10 cellular contexts compared by ENCODE assay signal in the genomic region with DNA sequence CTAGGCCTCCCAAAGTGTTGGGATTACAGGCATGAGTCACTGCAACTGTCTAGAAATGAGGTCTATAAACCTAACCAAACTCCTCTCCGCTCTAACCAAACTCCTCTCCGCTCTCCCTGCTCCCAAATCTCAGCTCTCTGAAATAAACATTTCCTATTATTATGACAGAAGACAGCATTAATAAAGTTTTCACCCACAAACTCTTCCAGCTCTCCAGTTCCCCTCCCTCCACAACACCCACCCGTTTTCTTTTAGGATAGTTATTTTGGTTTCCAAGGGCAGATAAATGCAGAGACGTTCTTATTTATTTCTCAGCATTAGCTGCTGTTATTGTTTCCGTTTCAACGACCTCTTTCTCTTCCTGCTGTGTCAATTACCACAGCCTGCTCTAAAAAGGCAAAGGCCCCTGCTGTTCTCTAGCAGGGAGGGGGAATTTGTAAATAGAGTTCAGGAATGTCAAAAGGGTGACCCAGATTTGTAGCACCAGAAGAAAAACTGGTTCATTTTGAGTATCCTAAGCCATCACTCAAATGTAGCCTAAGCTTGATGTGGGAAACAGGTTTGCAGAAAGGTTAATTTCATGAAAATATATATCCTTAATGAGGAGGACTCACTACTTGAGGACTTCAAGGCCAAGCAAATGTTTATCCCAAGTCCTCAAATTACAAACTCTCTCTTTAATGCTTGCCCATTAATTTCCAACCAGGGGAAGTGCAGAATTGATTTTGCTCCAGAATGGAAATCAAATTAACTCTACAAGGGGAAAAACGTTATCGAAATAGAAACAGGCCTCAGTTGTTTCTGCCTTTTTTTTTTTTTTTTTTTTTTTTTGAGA. TPM values are rescaled to one million over a fixed set of nuclear protein-coding genes. Genes with fewer than 3 reads are reported as not detected.
DNase-seq lines count a peak whose midpoint lies in the region; ATAC-seq and TF ChIP-seq lines count a peak whose summit lies in the region.
"Had no signal": no experiment of that assay in that cellular context is flagged by ENCODE, and none has a peak within 500 bp of the region (broad histone marks: within the 10 kb centered on the region; RNA-seq: fewer than 3 reads in every experiment).

No MANE protein-coding gene starts in this region.

- H3K4me1 ChIP-seq in ascending aorta, result peaks cover 0 to 2% of the 10 kb centered on the region in 2 donors
- H3K4me1 ChIP-seq in thyroid gland, result peaks cover 6 to 7% of the 10 kb centered on the region in 2 donors
- peaks cover 4 to 12% (median 6%) of the 10 kb centered on the region in 4 donors for H3K4me1 ChIP-seq in tibial nerve

- ATAC-seq in left lobe of liver, result peak; percentile 82
- no peak for ATAC-seq in GM21526 (IDR thresholded peaks at IDR 0.05; ENCODE audit: low FRiP score, unreplicated experiment)

- H3K36me3 ChIP-seq in ascending aorta (peaks cover 2 to 12% of the 10 kb centered on the region in 2 donors), thyroid gland (peaks cover under 1 to 6% of the 10 kb centered on the region in 2 donors), tibial nerve (peaks cover 0 to 13% (median 0%) of the 10 kb centered on the region in 3 donors)

- TF ChIP-seq POLR2A in thyroid gland (IDR thresholded peaks at IDR 0.05), result no peak
- TF ChIP-seq POLR2A in tibial nerve (IDR thresholded peaks at IDR 0.05), result no peak

- H3K9me3 ChIP-seq in ascending aorta, result no peaks in the 10 kb centered on the region
- no peaks in the 10 kb centered on the region for H3K9me3 ChIP-seq in thyroid gland
- H3K9me3 ChIP-seq in tibial nerve, result no peaks in the 10 kb centered on the region

- H3K4me3 ChIP-seq in ascending aorta (no peak overlapping the region), thyroid gland (replicated peaks in 1 of 3) (no peak overlapping the region), tibial nerve (peak overlapping the region in 1 of 4 donors; percentile 19)

- DNase-seq in NCI-H2029 treated with DMSO at 0.1 percent for 48 hours (lab: John Stamatoyannopoulos, UW), result peak; percentile 35
- DNase-seq in NCI-H2029 (lab: John Stamatoyannopoulos, UW), result no peak
- DNase-seq in ascending aorta (ENCODE audit: low spot score in 2 of 2), result no peak
- DNase-seq in left lobe of liver (ENCODE audit: low spot score), result no peak
- no peak for DNase-seq in thyroid gland
- DNase-seq in NCI-H526 treated with DMSO at 0.1 percent for 48 hours (lab: John Stamatoyannopoulos, UW), result no peak
- no peak for DNase-seq in tibial nerve (ENCODE audit: low spot score in 2 of 2)
- DNase-seq: occipital lobe had no signal

- no peak for TF ChIP-seq EP300 in tibial nerve (IDR thresholded peaks at IDR 0.05)

- WGBS in thyroid gland, 2 donors, result 22 to 26% methylated on average over 8 of the region's 8 CpGs
- WGBS in tibial nerve, 2 donors, result 8 to 10% methylated on average over 8 of the region's 8 CpGs

- H3K27me3 ChIP-seq in ascending aorta (no peaks in the 10 kb centered on the region), thyroid gland (no peaks in the 10 kb centered on the region), tibial nerve (no peaks in the 10 kb centered on the region)

- intact Hi-C loops in ascending aorta (cut with DNase I) (no loop called here), thyroid gland (cut with DNase I) (no loop called here)

- TF ChIP-seq CTCF in ascending aorta (IDR thresholded peaks at IDR 0.05) (no peak), thyroid gland (IDR thresholded peaks at IDR 0.05) (no peak), tibial nerve (IDR thresholded peaks at IDR 0.05) (no peak)

- peak overlapping the region; percentile 2 to 33 for H3K27ac ChIP-seq in ascending aorta
- peak overlapping the region in 2 of 3 donors; percentile 32 to 64 for H3K27ac ChIP-seq in thyroid gland
- peak overlapping the region in 2 of 4 donors; percentile 52 to 73 for H3K27ac ChIP-seq in tibial nerve
- H3K27ac ChIP-seq: VCaP had no signal

RNA-seq across cellular contexts. Expression of a gene that starts 13.5 kb away (rescaled TPM):
- total RNA-seq in ascending aorta (28.0 TPM), left lobe of liver (1.6 TPM), thyroid gland (10 to 100 TPM; 47.0 to 96.4 (median 54.8) TPM), tibial nerve (10 to 100 TPM; 27.6 to 79.3 (median 55.3) TPM)

Comparison
In these comparisons a context has a peak if more than half of its experiments do, and no peak if none do; other contexts are left out.
1. RNA of a gene that starts 13.5 kb away (total RNA-seq): 27.6 to 79.3 TPM in tibial nerve, 47.0 to 96.4 TPM in thyroid gland and 28.0 TPM in ascending aorta (single experiment); 1.6 TPM in left lobe of liver (single experiment); every median in the first group is over 10 times any median in the second.